In the genomic region with DNA sequence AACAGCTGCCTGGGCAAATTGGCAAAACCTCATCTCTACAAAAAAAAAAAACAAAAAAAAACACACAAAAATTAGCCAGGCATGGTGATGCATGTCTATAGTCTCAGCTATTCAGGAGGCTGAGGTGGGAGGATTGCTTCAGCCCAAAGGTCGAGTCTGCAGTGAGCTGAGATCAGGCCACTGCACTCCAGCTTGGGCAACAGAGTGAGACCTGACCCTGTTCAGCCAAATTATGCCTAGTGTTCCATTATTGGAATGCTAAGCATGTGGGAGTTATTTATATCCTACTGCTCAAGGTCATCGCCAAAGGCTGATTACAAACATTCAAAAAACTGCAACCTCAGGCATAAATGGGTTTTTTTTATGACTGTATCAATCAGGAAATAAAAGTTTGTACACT, we compare ENCODE assay signal across 16 cellular contexts.
DNase-seq lines count a peak whose midpoint lies in the region; ATAC-seq, FAIRE-seq and TF ChIP-seq lines count a peak whose summit lies in the region.
"Had no signal": no experiment of that assay in that cellular context is flagged by ENCODE, and none has a peak within 500 bp of the region (broad histone marks: within the 10 kb centered on the region; RNA-seq: fewer than 3 reads in every experiment).

No MANE protein-coding gene starts in this region.

- H3K36me3 ChIP-seq in adrenal gland (replicated peaks in 1 of 2) (no peaks in the 10 kb centered on the region), pancreas (no peaks in the 10 kb centered on the region), PC-3 (ENCODE audit: low read depth, low read length) (no peaks in the 10 kb centered on the region)

- H3K4me1 ChIP-seq in adrenal gland (replicated peaks in 1 of 2) = no peaks in the 10 kb centered on the region
- no peaks in the 10 kb centered on the region for H3K4me1 ChIP-seq in pancreas
- no peaks in the 10 kb centered on the region for H3K4me1 ChIP-seq in PC-3 (ENCODE audit: insufficient read depth, low read length)

- POLR2A ChIA-PET in PC-3 (lab: Charles Lee; ENCODE audit: unreplicated experiment) = no interaction called here
- POLR2A ChIA-PET in WTC11 (lab: Charles Lee) = no interaction called here

- no peak for TF ChIP-seq POLR2A in adrenal gland (IDR thresholded peaks at IDR 0.05)

- H3K9me2 ChIP-seq in PC-3 (replicated peaks; ENCODE audit: low read length) = no peaks in the 10 kb centered on the region

- H3K4me3 Mint-ChIP-seq in WTC11 = no peak overlapping the region
- H3K4me3 Mint-ChIP-seq: B cell; CD4-positive, alpha-beta T cell; HFFc6 had no signal

- H3K27ac Mint-ChIP-seq in WTC11 = no peak overlapping the region
- H3K27ac Mint-ChIP-seq: B cell; CD4-positive, alpha-beta T cell; HFFc6 had no signal

- WGBS in adrenal gland, 4 donors = 31 to 46% (median 38%) methylated on average over 2 of the region's 2 CpGs
- WGBS in pancreas, 2 donors = 12 to 20% methylated on average over 2 of the region's 2 CpGs

- no peaks in the 10 kb centered on the region for H3F3A ChIP-seq in PC-3 (ENCODE audit: low read length, unreplicated experiment)

- no peak overlapping the region for H3K4me2 ChIP-seq in PC-3 (ENCODE audit: low read length)

- no peak for FAIRE-seq in pancreas (lab: Jason Lieb, UNC)
- FAIRE-seq: A204.1, HTR-8/SVneo had no signal

- H3K9me3 ChIP-seq in adrenal gland (replicated peaks in 1 of 3) (no peaks in the 10 kb centered on the region), pancreas (no peaks in the 10 kb centered on the region), PC-3 (ENCODE audit: low read length) (no peaks in the 10 kb centered on the region)

- H3K27me3 ChIP-seq in adrenal gland (no peaks in the 10 kb centered on the region), pancreas (no peaks in the 10 kb centered on the region), PC-3 (ENCODE audit: low read length) (no peaks in the 10 kb centered on the region)

- CTCF ChIA-PET in PC-3 (lab: Charles Lee) (no interaction called here), WTC11 (lab: Charles Lee) (no interaction called here)

- BruUV-seq in PC-3 (replicated peaks; lab: Mats Ljungman, UMichigan) = no TSS peak

- H3K27ac ChIP-seq in adrenal gland (no peak overlapping the region), pancreas (no peak overlapping the region), PC-3 (ENCODE audit: low read length) (no peak overlapping the region)

- no peaks in the 10 kb centered on the region for H4K20me1 ChIP-seq in PC-3 (ENCODE audit: low read length)

- no peaks in the 10 kb centered on the region for H3K27me3 Mint-ChIP-seq in WTC11 (ENCODE audit: low read depth)
- H3K27me3 Mint-ChIP-seq: B cell; CD4-positive, alpha-beta T cell had no signal

- H3K79me2 ChIP-seq in PC-3 (ENCODE audit: low read length) = no peaks in the 10 kb centered on the region

- ATAC-seq in left ventricle myocardium superior = peak; percentile 73
- ATAC-seq in left cardiac atrium = no peak
- peak; percentile 20 to 75 (median 48) for ATAC-seq in pancreas
- ATAC-seq in GM19328 (IDR thresholded peaks at IDR 0.05; ENCODE audit: unreplicated experiment) = no peak
- ATAC-seq in PC-3 = no peak
- ATAC-seq in WTC11 = no peak

- DNase-seq in left ventricle myocardium superior = no peak
- DNase-seq in left cardiac atrium = no peak
- DNase-seq in adrenal gland = peak in 4 of 7 donors; percentile 9 to 57 (median 26)
- peak in 1 of 6 donors; percentile 7 for DNase-seq in pancreas
- no peak for DNase-seq in PC-3
- DNase-seq in WTC11 (ENCODE audit: low spot score) = no peak
- DNase-seq: C1 segment of cervical spinal cord; Calu3; CD4-positive, alpha-beta T cell; DMS 273 treated with DMSO at 0.1 percent for 48 hours; HCEC 1CT; HFFc6 had no signal

- intact Hi-C loops in left ventricle myocardium superior (cut with micrococcal nuclease) = no loop called here
- intact Hi-C loops in left cardiac atrium (cut with DNase I) = no loop called here
- intact Hi-C loops in adrenal gland (cut with DNase I) = no loop called here
- intact Hi-C loops in pancreas (cut with DNase I) = no loop called here
- intact Hi-C loops in PC-3 (cut with micrococcal nuclease) = no loop called here

- no peak overlapping the region for H2AFZ ChIP-seq in PC-3 (ENCODE audit: low read length)

- no peaks in the 10 kb centered on the region for H3K9me3 Mint-ChIP-seq in WTC11

- H3K4me3 ChIP-seq in adrenal gland = no peak overlapping the region
- no peak overlapping the region for H3K4me3 ChIP-seq in pancreas
- no peak overlapping the region for H3K4me3 ChIP-seq in PC-3 (ENCODE audit: low read length)

- no peak for TF ChIP-seq CTCF in adrenal gland (IDR thresholded peaks at IDR 0.05)
- no peak for TF ChIP-seq CTCF in pancreas (IDR thresholded peaks at IDR 0.05)
- TF ChIP-seq CTCF in PC-3 (conservative IDR thresholded peaks at IDR 0.05; ENCODE audit: low read depth, low read length) = no peak
- no peak for TF ChIP-seq CTCF in WTC11 (IDR thresholded peaks at IDR 0.05)

- no peaks in the 10 kb centered on the region for H3K36me3 Mint-ChIP-seq in WTC11

- peaks cover 5% of the 10 kb centered on the region; the same call in 1 of the 2 replicates for H3K4me1 Mint-ChIP-seq in WTC11
- H3K4me1 Mint-ChIP-seq: B cell had no signal

- no peak overlapping the region for H3K9ac ChIP-seq in PC-3 (ENCODE audit: low read length)

TF ChIP-seq in WTC11, 78 proteins besides CTCF, POLR2A, EP300 and RAD21:
- TF ChIP-seq GTF2I (CRISPR knock-in tag; conservative IDR thresholded peaks at IDR 0.05) = no peak
- TF ChIP-seq MXD4 (CRISPR knock-in tag; IDR thresholded peaks at IDR 0.05; ENCODE audit: borderline replicate concordance) = no peak
- TF ChIP-seq OVOL2 (CRISPR knock-in tag; IDR thresholded peaks at IDR 0.05; ENCODE audit: borderline replicate concordance) = no peak
- no peak for TF ChIP-seq RORB (CRISPR knock-in tag; IDR thresholded peaks at IDR 0.05)
- TF ChIP-seq ZBTB21 (CRISPR knock-in tag; IDR thresholded peaks at IDR 0.05; ENCODE audit: borderline replicate concordance) = no peak
- TF ChIP-seq, protein P1, sequence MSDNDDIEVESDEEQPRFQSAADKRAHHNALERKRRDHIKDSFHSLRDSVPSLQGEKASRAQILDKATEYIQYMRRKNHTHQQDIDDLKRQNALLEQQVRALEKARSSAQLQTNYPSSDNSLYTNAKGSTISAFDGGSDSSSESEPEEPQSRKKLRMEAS (CRISPR knock-in tag; IDR thresholded peaks at IDR 0.05) = no peak
- no peak for TF ChIP-seq PRRX2 (CRISPR knock-in tag; IDR thresholded peaks at IDR 0.05)
- TF ChIP-seq ZNF263 (CRISPR knock-in tag; IDR thresholded peaks at IDR 0.05; ENCODE audit: low read depth) = no peak
- no peak for TF ChIP-seq SMAD3 (CRISPR knock-in tag; IDR thresholded peaks at IDR 0.05; ENCODE audit: borderline replicate concordance)
- TF ChIP-seq, protein P2, sequence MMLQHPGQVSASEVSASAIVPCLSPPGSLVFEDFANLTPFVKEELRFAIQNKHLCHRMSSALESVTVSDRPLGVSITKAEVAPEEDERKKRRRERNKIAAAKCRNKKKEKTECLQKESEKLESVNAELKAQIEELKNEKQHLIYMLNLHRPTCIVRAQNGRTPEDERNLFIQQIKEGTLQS (CRISPR knock-in tag; conservative IDR thresholded peaks at IDR 0.05) = no peak
- TF ChIP-seq, protein P3, sequence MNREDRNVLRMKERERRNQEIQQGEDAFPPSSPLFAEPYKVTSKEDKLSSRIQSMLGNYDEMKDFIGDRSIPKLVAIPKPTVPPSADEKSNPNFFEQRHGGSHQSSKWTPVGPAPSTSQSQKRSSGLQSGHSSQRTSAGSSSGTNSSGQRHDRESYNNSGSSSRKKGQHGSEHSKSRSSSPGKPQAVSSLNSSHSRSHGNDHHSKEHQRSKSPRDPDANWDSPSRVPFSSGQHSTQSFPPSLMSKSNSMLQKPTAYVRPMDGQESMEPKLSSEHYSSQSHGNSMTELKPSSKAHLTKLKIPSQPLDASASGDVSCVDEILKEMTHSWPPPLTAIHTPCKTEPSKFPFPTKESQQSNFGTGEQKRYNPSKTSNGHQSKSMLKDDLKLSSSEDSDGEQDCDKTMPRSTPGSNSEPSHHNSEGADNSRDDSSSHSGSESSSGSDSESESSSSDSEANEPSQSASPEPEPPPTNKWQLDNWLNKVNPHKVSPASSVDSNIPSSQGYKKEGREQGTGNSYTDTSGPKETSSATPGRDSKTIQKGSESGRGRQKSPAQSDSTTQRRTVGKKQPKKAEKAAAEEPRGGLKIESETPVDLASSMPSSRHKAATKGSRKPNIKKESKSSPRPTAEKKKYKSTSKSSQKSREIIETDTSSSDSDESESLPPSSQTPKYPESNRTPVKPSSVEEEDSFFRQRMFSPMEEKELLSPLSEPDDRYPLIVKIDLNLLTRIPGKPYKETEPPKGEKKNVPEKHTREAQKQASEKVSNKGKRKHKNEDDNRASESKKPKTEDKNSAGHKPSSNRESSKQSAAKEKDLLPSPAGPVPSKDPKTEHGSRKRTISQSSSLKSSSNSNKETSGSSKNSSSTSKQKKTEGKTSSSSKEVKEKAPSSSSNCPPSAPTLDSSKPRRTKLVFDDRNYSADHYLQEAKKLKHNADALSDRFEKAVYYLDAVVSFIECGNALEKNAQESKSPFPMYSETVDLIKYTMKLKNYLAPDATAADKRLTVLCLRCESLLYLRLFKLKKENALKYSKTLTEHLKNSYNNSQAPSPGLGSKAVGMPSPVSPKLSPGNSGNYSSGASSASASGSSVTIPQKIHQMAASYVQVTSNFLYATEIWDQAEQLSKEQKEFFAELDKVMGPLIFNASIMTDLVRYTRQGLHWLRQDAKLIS (CRISPR knock-in tag; IDR thresholded peaks at IDR 0.05; ENCODE audit: borderline replicate concordance) = no peak
- TF ChIP-seq, protein P4, sequence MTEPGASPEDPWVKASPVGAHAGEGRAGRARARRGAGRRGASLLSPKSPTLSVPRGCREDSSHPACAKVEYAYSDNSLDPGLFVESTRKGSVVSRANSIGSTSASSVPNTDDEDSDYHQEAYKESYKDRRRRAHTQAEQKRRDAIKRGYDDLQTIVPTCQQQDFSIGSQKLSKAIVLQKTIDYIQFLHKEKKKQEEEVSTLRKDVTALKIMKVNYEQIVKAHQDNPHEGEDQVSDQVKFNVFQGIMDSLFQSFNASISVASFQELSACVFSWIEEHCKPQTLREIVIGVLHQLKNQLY (CRISPR knock-in tag; IDR thresholded peaks at IDR 0.05) = no peak
- TF ChIP-seq, protein P5, sequence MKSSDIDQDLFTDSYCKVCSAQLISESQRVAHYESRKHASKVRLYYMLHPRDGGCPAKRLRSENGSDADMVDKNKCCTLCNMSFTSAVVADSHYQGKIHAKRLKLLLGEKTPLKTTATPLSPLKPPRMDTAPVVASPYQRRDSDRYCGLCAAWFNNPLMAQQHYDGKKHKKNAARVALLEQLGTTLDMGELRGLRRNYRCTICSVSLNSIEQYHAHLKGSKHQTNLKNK (CRISPR knock-in tag; IDR thresholded peaks at IDR 0.05) = no peak
- no peak for TF ChIP-seq NR3C1 (CRISPR knock-in tag; conservative IDR thresholded peaks at IDR 0.05; ENCODE audit: low read depth)

Comparison
In these comparisons a context has a peak if more than half of its experiments do, and no peak if none do; other contexts are left out.
1. ATAC-seq: peak in left ventricle myocardium superior (single experiment) and pancreas (4 of 4); none in left cardiac atrium (0 of 2), GM19328 (single experiment), PC-3 (single experiment) and WTC11 (single experiment).
2. DNase-seq: peak in adrenal gland (4 of 7); none in left ventricle myocardium superior (single experiment), left cardiac atrium (single experiment), PC-3 (single experiment) and WTC11 (single experiment).